ENCODE assay signal across 8 cellular contexts in the genomic region with DNA sequence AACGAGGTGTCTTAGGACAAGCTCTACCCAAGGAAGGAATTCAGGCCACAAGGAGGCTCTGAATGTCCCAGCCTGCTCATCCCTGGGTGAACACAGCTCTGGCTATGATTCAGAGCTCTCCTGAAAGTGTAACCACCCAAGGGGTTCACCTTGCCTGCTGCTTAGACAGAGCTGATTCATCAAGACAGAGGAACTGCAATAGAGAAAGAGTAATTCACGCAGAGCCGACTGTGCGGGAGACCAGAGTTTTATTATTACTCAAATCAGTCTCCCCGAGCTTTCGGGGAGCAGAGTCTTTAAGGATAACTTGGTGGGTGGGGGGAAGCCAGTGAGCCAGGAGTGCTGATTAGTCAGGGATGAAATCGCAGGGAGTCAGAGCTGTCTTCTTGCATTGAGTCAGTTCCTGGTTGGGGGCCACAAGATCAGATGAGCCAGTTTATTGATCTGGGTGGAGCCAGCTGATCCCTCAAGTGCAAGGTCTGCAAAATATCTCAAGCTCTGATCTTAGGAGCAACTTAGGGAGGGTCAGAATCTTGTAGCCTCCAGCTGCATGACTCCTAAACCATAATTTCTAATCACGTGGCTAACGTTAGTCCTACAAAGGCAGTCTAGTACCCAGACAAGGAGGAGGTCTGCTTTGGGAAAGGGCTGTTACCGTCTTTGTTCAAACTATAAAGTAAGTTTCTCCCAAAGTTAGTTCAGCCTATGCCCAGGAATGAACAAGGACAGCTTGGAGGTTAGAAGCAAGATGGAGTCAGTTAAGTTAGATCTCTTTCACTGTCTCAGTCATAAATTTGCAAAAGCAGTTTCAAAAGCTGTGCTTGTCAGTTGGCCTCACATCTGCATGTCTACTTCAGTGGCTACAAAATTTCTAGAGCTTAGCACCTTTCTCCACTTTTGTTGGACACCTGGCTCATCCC.
DNase-seq lines count a peak whose midpoint lies in the region; ATAC-seq and TF ChIP-seq lines count a peak whose summit lies in the region.
"Not testable (repeated sequence)": the region's sequence is repeated elsewhere in the genome, so short reads cannot be mapped to it uniquely, and the experiment has no call there.

No MANE protein-coding gene starts in this region.

- peak; percentile 6 for TF ChIP-seq CTCF in choroid plexus epithelial cell (conservative IDR thresholded peaks at IDR 0.05; ENCODE audit: low read depth, low read length)
- not testable (repeated sequence) for TF ChIP-seq CTCF in nephron (IDR thresholded peaks at IDR 0.05; ENCODE audit: unreplicated experiment in 3 of 3)

- H3K4me1 Mint-ChIP-seq in nephron: peaks cover 21% of the 10 kb centered on the region

- not testable (repeated sequence) for H3K4me3 Mint-ChIP-seq in nephron

- ATAC-seq in GM19351 (IDR thresholded peaks at IDR 0.05; ENCODE audit: unreplicated experiment): peak; percentile 75
- peak; percentile 40 for ATAC-seq in HG02759 (IDR thresholded peaks at IDR 0.05; ENCODE audit: unreplicated experiment)

- H3K36me3 Mint-ChIP-seq in nephron (ENCODE audit: low read depth): not testable (repeated sequence)

- H3K27me3 Mint-ChIP-seq in nephron (ENCODE audit: low read depth): not testable (repeated sequence)

- not testable (repeated sequence) for H3K9me3 Mint-ChIP-seq in nephron

- peak overlapping the region; percentile 62 to 90 (median 85) for H3K27ac Mint-ChIP-seq in nephron

- not testable (repeated sequence) for H3K27me3 ChIP-seq in MG63

- H3K9me3 ChIP-seq in MG63: not testable (repeated sequence)

- H3K36me3 ChIP-seq in MG63: not testable (repeated sequence)

- DNase-seq in Daoy (ENCODE audit: low read depth): peak; percentile 79
- DNase-seq in MG63: peak; percentile 64
- peak; percentile 17 for DNase-seq in activated T-cell treated with anti-CD3 and anti-CD28 coated beads for 24 hours (ENCODE audit: low read depth)
- peak; percentile 46 for DNase-seq in choroid plexus epithelial cell (ENCODE audit: low read depth)
- DNase-seq in stimulated activated CD4-positive, alpha-beta T cell treated with anti-CD3 and anti-CD28 coated beads, TNF-alpha, amount 100 ng/mL, for 24 hours (ENCODE audit: low read depth in 3 of 3): peak in 2 of 3 experiments; percentile 6 to 40

- not testable (repeated sequence) for H3K4me3 ChIP-seq in MG63; choroid plexus epithelial cell (ENCODE audit: low read depth, low read length)

Comparison
In these comparisons a context has a peak if more than half of its experiments do, and no peak if none do; other contexts are left out.
1. DNase-seq: peak in every context shown above with its lines; median percentile 79 in Daoy; 64 in MG63; 46 in choroid plexus epithelial cell; 23 in stimulated activated CD4-positive, alpha-beta T cell treated with anti-CD3 and anti-CD28 coated beads, TNF-alpha, amount 100 ng/mL, for 24 hours; 17 in activated T-cell treated with anti-CD3 and anti-CD28 coated beads for 24 hours.